1 cellular context compared by ENCODE assay signal in genomic region chr5:52997424-52997823, GRCh38.
TF ChIP-seq lines count a peak whose summit lies in the region.

No MANE protein-coding gene starts in this region.

TF ChIP-seq in HepG2, 621 proteins besides CTCF, POLR2A, EP300 and RAD21 (continued from another document and continues in another):
- no peak for TF ChIP-seq TFE3 (CRISPR knock-in tag; IDR thresholded peaks at IDR 0.05)
- TF ChIP-seq MAFG (CRISPR knock-in tag; IDR thresholded peaks at IDR 0.05) = no peak
- peak; percentile 81 for TF ChIP-seq ARID5B (CRISPR knock-in tag; IDR thresholded peaks at IDR 0.05)
- no peak for TF ChIP-seq ZNF547 (CRISPR knock-in tag; IDR thresholded peaks at IDR 0.05)
- TF ChIP-seq MED1 (CRISPR knock-in tag; IDR thresholded peaks at IDR 0.05) = peak; percentile 87
- no peak for TF ChIP-seq ZNF446 (CRISPR knock-in tag; IDR thresholded peaks at IDR 0.05)
- no peak for TF ChIP-seq RFXAP (CRISPR knock-in tag; IDR thresholded peaks at IDR 0.05; ENCODE audit: borderline replicate concordance)
- TF ChIP-seq MEIS2 (CRISPR knock-in tag; IDR thresholded peaks at IDR 0.05) = peak; percentile 89
- TF ChIP-seq ZNF792 (CRISPR knock-in tag; IDR thresholded peaks at IDR 0.05) = 0 out of 2 replicates have a peak, but pooled peaks have one; percentile 37
- TF ChIP-seq ZNF121 (CRISPR knock-in tag; IDR thresholded peaks at IDR 0.05) = 0 out of 2 replicates have a peak, but pooled peaks have one; percentile 62
- TF ChIP-seq RFX3 (CRISPR knock-in tag; IDR thresholded peaks at IDR 0.05) = peak; percentile 57; the same call in 1 of the 2 replicates
- no peak for TF ChIP-seq ZNF513 (CRISPR knock-in tag; conservative IDR thresholded peaks at IDR 0.05)
- no peak for TF ChIP-seq ZNF280B (CRISPR knock-in tag; IDR thresholded peaks at IDR 0.05; ENCODE audit: borderline replicate concordance)
- no peak for TF ChIP-seq RFXANK (CRISPR knock-in tag; IDR thresholded peaks at IDR 0.05)
- TF ChIP-seq BRD4 (CRISPR knock-in tag; IDR thresholded peaks at IDR 0.05) = no peak
- TF ChIP-seq JUND (CRISPR knock-in tag; IDR thresholded peaks at IDR 0.05) = no peak
- TF ChIP-seq RBM39 (IDR thresholded peaks at IDR 0.05; ENCODE audit: low read depth, low read length, poor library complexity, severe bottlenecking) = no peak
- TF ChIP-seq JARID2 (CRISPR knock-in tag; IDR thresholded peaks at IDR 0.05; ENCODE audit: insufficient replicate concordance) = no peak
- TF ChIP-seq HNF1B (CRISPR knock-in tag; IDR thresholded peaks at IDR 0.05) = no peak
- no peak for TF ChIP-seq SMAD1 (CRISPR knock-in tag; IDR thresholded peaks at IDR 0.05; ENCODE audit: borderline replicate concordance, low read depth)
- peak; percentile 30; the same call in 1 of the 2 replicates for TF ChIP-seq HNF4G (IDR thresholded peaks at IDR 0.05; ENCODE audit: borderline replicate concordance, low read depth, low read length)
- TF ChIP-seq HNF4G (CRISPR knock-in tag; IDR thresholded peaks at IDR 0.05; ENCODE audit: borderline replicate concordance, low read depth) = no peak
- no peak for TF ChIP-seq IRX3 (CRISPR knock-in tag; IDR thresholded peaks at IDR 0.05; ENCODE audit: borderline replicate concordance, low read depth)
- no peak for TF ChIP-seq ZNF839 (CRISPR knock-in tag; IDR thresholded peaks at IDR 0.05; ENCODE audit: borderline replicate concordance)
- no peak; the same call in 1 of the 2 replicates for TF ChIP-seq HBP1 (CRISPR knock-in tag; IDR thresholded peaks at IDR 0.05; ENCODE audit: low read depth)
- no peak for TF ChIP-seq NR3C1 (CRISPR knock-in tag; IDR thresholded peaks at IDR 0.05)
- TF ChIP-seq ZNF335 (CRISPR knock-in tag; IDR thresholded peaks at IDR 0.05) = no peak
- no peak for TF ChIP-seq TARDBP (CRISPR knock-in tag; IDR thresholded peaks at IDR 0.05)
- peak; percentile 60 for TF ChIP-seq GFI1 (CRISPR knock-in tag; IDR thresholded peaks at IDR 0.05; ENCODE audit: borderline replicate concordance)
- TF ChIP-seq HDAC6 (IDR thresholded peaks at IDR 0.05; ENCODE audit: low read depth, low read length) = no peak
- no peak for TF ChIP-seq ARID2 (CRISPR knock-in tag; IDR thresholded peaks at IDR 0.05; ENCODE audit: borderline replicate concordance)
- no peak for TF ChIP-seq TP53 (CRISPR knock-in tag; conservative IDR thresholded peaks at IDR 0.05)
- peak; percentile 65; the same call in 1 of the 2 replicates for TF ChIP-seq IRF2 (CRISPR knock-in tag; IDR thresholded peaks at IDR 0.05)
- 0 out of 2 replicates have a peak, but pooled peaks have one; percentile 43 for TF ChIP-seq RCOR2 (CRISPR knock-in tag; IDR thresholded peaks at IDR 0.05)
- no peak for TF ChIP-seq ZZZ3 (CRISPR knock-in tag; IDR thresholded peaks at IDR 0.05; ENCODE audit: borderline replicate concordance)
- peak; percentile 19; the same call in 1 of the 2 replicates for TF ChIP-seq KAT8 (CRISPR knock-in tag; IDR thresholded peaks at IDR 0.05)
- TF ChIP-seq SMARCC2 (IDR thresholded peaks at IDR 0.05) = no peak
- no peak for TF ChIP-seq FOXO4 (CRISPR knock-in tag; conservative IDR thresholded peaks at IDR 0.05)
- peak; percentile 35; the same call in 1 of the 2 replicates for TF ChIP-seq ZNF609 (CRISPR knock-in tag; IDR thresholded peaks at IDR 0.05; ENCODE audit: borderline replicate concordance)
- peak; percentile 77; the same call in 1 of the 2 replicates for TF ChIP-seq CEBPB (IDR thresholded peaks at IDR 0.05; ENCODE audit: borderline replicate concordance, low read depth, low read length)
- 0 out of 2 replicates have a peak, but pooled peaks have one; percentile 24 for TF ChIP-seq MIER2 (CRISPR knock-in tag; IDR thresholded peaks at IDR 0.05)
- TF ChIP-seq ZNF337 (CRISPR knock-in tag; IDR thresholded peaks at IDR 0.05; ENCODE audit: borderline replicate concordance, low read depth) = no peak
- TF ChIP-seq SP140L (CRISPR knock-in tag; IDR thresholded peaks at IDR 0.05; ENCODE audit: borderline replicate concordance) = no peak
- TF ChIP-seq ZNF44 (CRISPR knock-in tag; IDR thresholded peaks at IDR 0.05) = no peak
- no peak for TF ChIP-seq NFYB (CRISPR knock-in tag; IDR thresholded peaks at IDR 0.05)
- TF ChIP-seq SMAD9 (CRISPR knock-in tag; IDR thresholded peaks at IDR 0.05) = no peak
- no peak; the same call in 1 of the 2 replicates for TF ChIP-seq MLX (CRISPR knock-in tag; IDR thresholded peaks at IDR 0.05)
- no peak for TF ChIP-seq ZNF501 (CRISPR knock-in tag; IDR thresholded peaks at IDR 0.05)
- TF ChIP-seq CEBPG (CRISPR knock-in tag; IDR thresholded peaks at IDR 0.05) = peak; percentile 87
- no peak for TF ChIP-seq ZNF674 (CRISPR knock-in tag; IDR thresholded peaks at IDR 0.05; ENCODE audit: low read depth)
